ENCODE assay signal across 16 cellular contexts in the genomic region with DNA sequence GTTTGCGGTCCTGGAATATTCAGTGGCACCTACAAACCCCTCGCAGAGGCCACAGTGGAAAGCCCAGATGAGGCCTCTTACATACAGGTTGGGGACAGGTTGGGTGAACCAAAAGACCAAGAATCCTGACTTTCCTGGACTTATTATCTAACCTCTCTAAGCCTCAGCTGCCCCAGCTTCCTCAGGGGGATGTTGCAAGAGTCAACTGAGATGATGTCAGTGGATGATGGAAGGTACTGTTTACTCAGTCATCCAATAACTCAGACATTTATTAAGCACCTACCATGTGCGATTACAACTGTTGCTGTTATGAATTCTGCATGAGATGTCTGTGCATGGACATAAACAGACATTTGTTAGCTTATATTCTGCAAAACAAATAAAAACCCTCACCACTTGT.
DNase-seq lines count a peak whose midpoint lies in the region; ATAC-seq, FAIRE-seq and TF ChIP-seq lines count a peak whose summit lies in the region.
"Had no signal": no experiment of that assay in that cellular context is flagged by ENCODE, and none has a peak within 500 bp of the region (broad histone marks: within the 10 kb centered on the region; RNA-seq: fewer than 3 reads in every experiment).

No MANE protein-coding gene starts in this region.

- no peak for TF ChIP-seq RAD21 in HepG2 (CRISPR knock-in tag; IDR thresholded peaks at IDR 0.05)

- no peak overlapping the region for H3K4me3 Mint-ChIP-seq in activated T-helper 1 cell treated with anti-CD3 and anti-CD28 coated beads, Interleukin-12 subunit alpha, Interleukin-12 subunit beta, Interleukin-2, Interleukin-4 antibody, amounts not matched to agents 30 ng/mL and 10 ng/mL and 1 ng/mL, durations not matched to agents 14 hours and 24 hours and 36 hours
- H3K4me3 Mint-ChIP-seq in activated naive CD4-positive, alpha-beta T cell treated with anti-CD3 and anti-CD28 coated beads, Interleukin-2, amount 10 ng/mL, durations not matched to agents 7 days and 5 days: no peak overlapping the region
- H3K4me3 Mint-ChIP-seq: CD8-positive, alpha-beta memory T cell; GM23338; H9 had no signal

- DNase-seq in DMS53 (lab: John Stamatoyannopoulos, UW) (peak; percentile 26), DMS53 treated with DMSO at 0.1 percent for 48 hours (lab: John Stamatoyannopoulos, UW; ENCODE audit: unreplicated experiment) (no peak), NCI-H69 (lab: John Stamatoyannopoulos, UW) (peak; percentile 18), caudate nucleus (lab: John Stamatoyannopoulos, UW) (no peak), HepG2 (ENCODE audit: low spot score) (no peak), GM12892 (ENCODE audit: insufficient read length) (no peak)
- DNase-seq in activated T-helper 1 cell treated with anti-CD3 and anti-CD28 coated beads, Interleukin-12 subunit alpha, Interleukin-12 subunit beta, Interleukin-2, Interleukin-4 antibody, amounts not matched to agents 30 ng/mL and 10 ng/mL and 1 ng/mL, durations not matched to agents 14 hours and 24 hours and 36 hours (ENCODE audit: low spot score): no peak
- DNase-seq in activated naive CD4-positive, alpha-beta T cell treated with anti-CD3 and anti-CD28 coated beads, Interleukin-2, amount 10 ng/mL, durations not matched to agents 7 days and 5 days: no peak
- DNase-seq: AML-193; Caco-2; CD8-positive, alpha-beta memory T cell; H9 had no signal

- TF ChIP-seq POLR2A in HepG2 (IDR thresholded peaks at IDR 0.05; ENCODE audit: insufficient read depth in 1 of 2, low read depth in 2 of 2, low read length in 2 of 2) (no peak), GM12892 (IDR thresholded peaks at IDR 0.05; ENCODE audit: low read depth, low read length) (no peak)

- no peak overlapping the region for H3K9ac ChIP-seq in HepG2 (ENCODE audit: insufficient read depth, low read depth, low read length)
- H3K9ac ChIP-seq: BLaER1 had no signal

- no peaks in the 10 kb centered on the region for H3K4me1 Mint-ChIP-seq in activated T-helper 1 cell treated with anti-CD3 and anti-CD28 coated beads, Interleukin-12 subunit alpha, Interleukin-12 subunit beta, Interleukin-2, Interleukin-4 antibody, amounts not matched to agents 30 ng/mL and 10 ng/mL and 1 ng/mL, durations not matched to agents 14 hours and 24 hours and 36 hours (ENCODE audit: low read depth)
- H3K4me1 Mint-ChIP-seq in activated naive CD4-positive, alpha-beta T cell treated with anti-CD3 and anti-CD28 coated beads, Interleukin-2, amount 10 ng/mL, durations not matched to agents 7 days and 5 days: no peaks in the 10 kb centered on the region
- H3K4me1 Mint-ChIP-seq: CD8-positive, alpha-beta memory T cell; GM23338; H9 had no signal

- H3K79me2 ChIP-seq in HepG2 (ENCODE audit: insufficient read depth, low read length): no peaks in the 10 kb centered on the region

- TF ChIP-seq EP300 in HepG2 (IDR thresholded peaks at IDR 0.05; ENCODE audit: low read depth in 2 of 2, low read length in 2 of 2): no peak
- no peak for TF ChIP-seq EP300 in HepG2 (CRISPR knock-in tag; IDR thresholded peaks at IDR 0.05; ENCODE audit: borderline replicate concordance)

- no peaks in the 10 kb centered on the region for H3K9me3 Mint-ChIP-seq in activated T-helper 1 cell treated with anti-CD3 and anti-CD28 coated beads, Interleukin-12 subunit alpha, Interleukin-12 subunit beta, Interleukin-2, Interleukin-4 antibody, amounts not matched to agents 30 ng/mL and 10 ng/mL and 1 ng/mL, durations not matched to agents 14 hours and 24 hours and 36 hours
- H3K9me3 Mint-ChIP-seq in activated naive CD4-positive, alpha-beta T cell treated with anti-CD3 and anti-CD28 coated beads, Interleukin-2, amount 10 ng/mL, durations not matched to agents 7 days and 5 days: no peaks in the 10 kb centered on the region

- BruUV-seq in HepG2 (replicated peaks; lab: Mats Ljungman, UMichigan): no TSS peak

- WGBS in HepG2 (ENCODE audit: low lambda C conversion rate): 0% methylated on average over 1 of the region's 3 CpGs

- H3K27ac ChIP-seq in caudate nucleus (ENCODE audit: low read depth, low read length) (peak overlapping the region; percentile 27), HepG2 (ENCODE audit: extremely low read length, insufficient read depth, low read length) (no peak overlapping the region)
- H3K27ac ChIP-seq: 22Rv1 had no signal

- in situ Hi-C loops in HepG2 (cut with HindIII; ENCODE audit: extremely low pct_ligation_motif_present, low pct_unique_long_range_greater_than_20kb): no loop called here

- no peaks in the 10 kb centered on the region for H3K36me3 Mint-ChIP-seq in activated T-helper 1 cell treated with anti-CD3 and anti-CD28 coated beads, Interleukin-12 subunit alpha, Interleukin-12 subunit beta, Interleukin-2, Interleukin-4 antibody, amounts not matched to agents 30 ng/mL and 10 ng/mL and 1 ng/mL, durations not matched to agents 14 hours and 24 hours and 36 hours (ENCODE audit: low read depth)
- no peaks in the 10 kb centered on the region for H3K36me3 Mint-ChIP-seq in activated naive CD4-positive, alpha-beta T cell treated with anti-CD3 and anti-CD28 coated beads, Interleukin-2, amount 10 ng/mL, durations not matched to agents 7 days and 5 days
- H3K36me3 Mint-ChIP-seq: CD8-positive, alpha-beta memory T cell had no signal

- no peaks in the 10 kb centered on the region for H4K20me1 ChIP-seq in HepG2 (ENCODE audit: insufficient read depth, low read length)
- H4K20me1 ChIP-seq: BLaER1 had no signal

- no peak for ATAC-seq in HepG2
- ATAC-seq: GM23338 had no signal

- TF ChIP-seq CTCF in HepG2 (CRISPR knock-in tag; IDR thresholded peaks at IDR 0.05): no peak

- H3K4me3 ChIP-seq in HepG2 (replicated peaks in 1 of 3; ENCODE audit: insufficient read depth in 1 of 3, low read depth in 2 of 3, low read length in 3 of 3): no peak overlapping the region
- H3K4me3 ChIP-seq: BLaER1, GM23338 had no signal

- intact Hi-C loops in HepG2 (cut with micrococcal nuclease; ENCODE audit: unreplicated experiment): no loop called here
- intact Hi-C loops in activated T-helper 1 cell treated with anti-CD3 and anti-CD28 coated beads, Interleukin-12 subunit alpha, Interleukin-12 subunit beta, Interleukin-2, Interleukin-4 antibody, amounts not matched to agents 30 ng/mL and 10 ng/mL and 1 ng/mL, durations not matched to agents 14 hours and 24 hours and 36 hours (cut with micrococcal nuclease): no loop called here

- H3K27ac Mint-ChIP-seq in activated T-helper 1 cell treated with anti-CD3 and anti-CD28 coated beads, Interleukin-12 subunit alpha, Interleukin-12 subunit beta, Interleukin-2, Interleukin-4 antibody, amounts not matched to agents 30 ng/mL and 10 ng/mL and 1 ng/mL, durations not matched to agents 14 hours and 24 hours and 36 hours: no peak overlapping the region
- H3K27ac Mint-ChIP-seq in activated naive CD4-positive, alpha-beta T cell treated with anti-CD3 and anti-CD28 coated beads, Interleukin-2, amount 10 ng/mL, durations not matched to agents 7 days and 5 days: no peak overlapping the region
- H3K27ac Mint-ChIP-seq: CD8-positive, alpha-beta memory T cell; GM23338; H9 had no signal

- H3K9me3 ChIP-seq in HepG2 (ENCODE audit: low read length): peaks cover 4% of the 10 kb centered on the region

- FAIRE-seq in HepG2 (lab: Jason Lieb, UNC) (no peak), GM12892 (lab: Jason Lieb, UNC) (no peak)
- FAIRE-seq: GM18507 had no signal

- H2AFZ ChIP-seq in HepG2 (ENCODE audit: low read length): no peak overlapping the region
- H2AFZ ChIP-seq: GM23338 had no signal

- H3K27me3 ChIP-seq in HepG2 (ENCODE audit: control insufficient read depth in 1 of 2, insufficient read depth in 2 of 2, low read length in 2 of 2): no peaks in the 10 kb centered on the region
- H3K27me3 ChIP-seq: BLaER1 had no signal

- H3K36me3 ChIP-seq in HepG2 (replicated peaks in 1 of 2; ENCODE audit: control insufficient read depth in 1 of 2, insufficient read depth in 2 of 2, low read length in 2 of 2): no peaks in the 10 kb centered on the region

- POLR2A ChIA-PET in HepG2 (lab: Yijun Ruan, JAX): no interaction called here

- H3K4me1 ChIP-seq in HepG2 (ENCODE audit: insufficient read depth, low read length): no peaks in the 10 kb centered on the region
- H3K4me1 ChIP-seq: Caco-2 had no signal

- no peak overlapping the region for H3K4me2 ChIP-seq in HepG2 (ENCODE audit: low read depth, low read length)
- H3K4me2 ChIP-seq: GM23338 had no signal

- CTCF ChIA-PET in HepG2 (lab: Yijun Ruan, JAX; ENCODE audit: low intra/inter-chr PET ratio, low total read pairs): no interaction called here
- CTCF ChIA-PET in activated naive CD4-positive, alpha-beta T cell treated with anti-CD3 and anti-CD28 coated beads, Interleukin-2, amount 10 ng/mL, durations not matched to agents 7 days and 5 days (lab: Charles Lee): interaction anchor here (1.1 kb wide), 1 partner anchor 10 kb away, joined by 3 read pairs; no protein-coding TSS in a partner anchor

- H3K27me3 Mint-ChIP-seq in activated T-helper 1 cell treated with anti-CD3 and anti-CD28 coated beads, Interleukin-12 subunit alpha, Interleukin-12 subunit beta, Interleukin-2, Interleukin-4 antibody, amounts not matched to agents 30 ng/mL and 10 ng/mL and 1 ng/mL, durations not matched to agents 14 hours and 24 hours and 36 hours (ENCODE audit: insufficient read depth): peaks cover 6% of the 10 kb centered on the region
- peaks cover 26% of the 10 kb centered on the region for H3K27me3 Mint-ChIP-seq in activated naive CD4-positive, alpha-beta T cell treated with anti-CD3 and anti-CD28 coated beads, Interleukin-2, amount 10 ng/mL, durations not matched to agents 7 days and 5 days

TF ChIP-seq in HepG2, 621 proteins besides CTCF, POLR2A, EP300 and RAD21 (continues in another document):
- TF ChIP-seq FOXA1 (IDR thresholded peaks at IDR 0.05) (no peak), FOXA1 (CRISPR knock-in tag; IDR thresholded peaks at IDR 0.05) (peak; percentile 40; the same call in 1 of the 2 replicates), ZSCAN21 (CRISPR knock-in tag; IDR thresholded peaks at IDR 0.05; ENCODE audit: borderline replicate concordance) (0 out of 2 replicates have a peak, but pooled peaks have one; percentile 37)
- TF ChIP-seq, protein P1, sequence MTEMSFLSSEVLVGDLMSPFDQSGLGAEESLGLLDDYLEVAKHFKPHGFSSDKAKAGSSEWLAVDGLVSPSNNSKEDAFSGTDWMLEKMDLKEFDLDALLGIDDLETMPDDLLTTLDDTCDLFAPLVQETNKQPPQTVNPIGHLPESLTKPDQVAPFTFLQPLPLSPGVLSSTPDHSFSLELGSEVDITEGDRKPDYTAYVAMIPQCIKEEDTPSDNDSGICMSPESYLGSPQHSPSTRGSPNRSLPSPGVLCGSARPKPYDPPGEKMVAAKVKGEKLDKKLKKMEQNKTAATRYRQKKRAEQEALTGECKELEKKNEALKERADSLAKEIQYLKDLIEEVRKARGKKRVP (CRISPR knock-in tag; IDR thresholded peaks at IDR 0.05): peak in 1 of 2 experiments; percentile 82; a peak in 2 of 4 replicates

Comparison
In these comparisons a context has a peak if more than half of its experiments do, and no peak if none do; other contexts are left out.
1. DNase-seq: peak in DMS53 (single experiment) and NCI-H69 (single experiment); none in DMS53 treated with DMSO at 0.1 percent for 48 hours (single experiment), caudate nucleus (0 of 61), HepG2 (single experiment), GM12892 (single experiment), activated T-helper 1 cell treated with anti-CD3 and anti-CD28 coated beads, Interleukin-12 subunit alpha, Interleukin-12 subunit beta, Interleukin-2, Interleukin-4 antibody, amounts not matched to agents 30 ng/mL and 10 ng/mL and 1 ng/mL, durations not matched to agents 14 hours and 24 hours and 36 hours (single experiment) and activated naive CD4-positive, alpha-beta T cell treated with anti-CD3 and anti-CD28 coated beads, Interleukin-2, amount 10 ng/mL, durations not matched to agents 7 days and 5 days (single experiment).